9 cellular contexts compared by ENCODE assay signal in the genomic region with DNA sequence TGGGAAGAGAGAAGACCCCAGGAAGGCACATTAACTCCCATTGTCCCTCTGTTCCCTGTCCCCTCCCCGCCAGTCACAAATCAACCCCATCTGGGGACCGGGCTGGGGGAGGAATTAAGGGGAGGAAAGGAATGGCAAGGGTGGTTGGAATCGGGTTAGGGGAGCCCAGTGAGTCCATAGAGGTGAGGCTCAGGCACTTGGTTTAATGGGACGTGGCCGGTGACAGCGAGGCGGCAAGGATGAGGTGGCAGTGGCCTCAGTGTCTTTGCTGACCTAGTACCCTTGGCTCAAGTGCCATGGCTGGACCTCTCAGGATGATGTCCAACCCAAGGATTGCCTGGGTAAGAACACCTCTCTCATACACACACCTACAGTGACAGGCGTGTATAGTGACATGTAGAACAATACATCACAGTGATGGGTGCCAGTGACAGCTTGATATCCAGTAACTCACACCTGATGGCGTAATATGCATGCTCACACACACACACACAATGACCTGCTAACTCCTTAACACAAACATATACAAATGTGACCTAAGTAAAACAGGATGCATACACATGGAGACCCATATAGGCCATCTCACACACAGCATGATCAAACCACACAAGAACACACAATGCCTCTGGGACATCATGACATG. TPM values are rescaled to one million over a fixed set of nuclear protein-coding genes. Genes with fewer than 3 reads are reported as not detected.
DNase-seq lines count a peak whose midpoint lies in the region; ATAC-seq and TF ChIP-seq lines count a peak whose summit lies in the region.
"Had no signal": no experiment of that assay in that cellular context is flagged by ENCODE, and none has a peak within 500 bp of the region (broad histone marks: within the 10 kb centered on the region; RNA-seq: fewer than 3 reads in every experiment).

No MANE protein-coding gene starts in this region.

- no peak for TF ChIP-seq CTCF in LNCaP clone FGC (IDR thresholded peaks at IDR 0.05; ENCODE audit: control insufficient read depth, extremely low read depth, insufficient read depth)

- no peaks in the 10 kb centered on the region for H3K27me3 Mint-ChIP-seq in dendritic cell treated with granulocyte-macrophage colony-stimulating factor and Interleukin-4, amounts not matched to agents 40 ng/mL and 50 ng/mL, for 4 days
- no peaks in the 10 kb centered on the region for H3K27me3 Mint-ChIP-seq in natural killer cell treated with Interleukin-12 subunit alpha and Interleukin-12 subunit beta and Interleukin-15 and Interleukin-18, amount 100 ng/mL, for 72 hours

- H3K27ac ChIP-seq in BLaER1 = peak overlapping the region; percentile 61

- peaks cover 5% of the 10 kb centered on the region; the same call in 1 of the 2 replicates for H3K36me3 ChIP-seq in BLaER1

- H3K4me2 ChIP-seq in BLaER1 = peak overlapping the region; percentile 91

- H3K9me3 Mint-ChIP-seq in dendritic cell treated with granulocyte-macrophage colony-stimulating factor and Interleukin-4, amounts not matched to agents 40 ng/mL and 50 ng/mL, for 4 days = no peaks in the 10 kb centered on the region
- no peaks in the 10 kb centered on the region for H3K9me3 Mint-ChIP-seq in natural killer cell treated with Interleukin-12 subunit alpha and Interleukin-12 subunit beta and Interleukin-15 and Interleukin-18, amount 100 ng/mL, for 72 hours

- H3K4me3 ChIP-seq in BLaER1 = peak overlapping the region; percentile 68
- peak overlapping the region; percentile 36 for H3K4me3 ChIP-seq in LNCaP clone FGC (ENCODE audit: low read depth, low read length)

- no peaks in the 10 kb centered on the region for H3K27me3 ChIP-seq in BLaER1

- no peaks in the 10 kb centered on the region for H3K9me3 ChIP-seq in BLaER1

- ATAC-seq in natural killer cell treated with Interleukin-12 subunit alpha and Interleukin-12 subunit beta and Interleukin-15 and Interleukin-18, amount 100 ng/mL, for 72 hours = no peak
- no peak for ATAC-seq in GM18909 (IDR thresholded peaks at IDR 0.05; ENCODE audit: poor library complexity, unreplicated experiment)
- ATAC-seq in GM19452 (IDR thresholded peaks at IDR 0.05; ENCODE audit: unreplicated experiment) = no peak

- peak overlapping the region; percentile 75 for H3K4me3 Mint-ChIP-seq in dendritic cell treated with granulocyte-macrophage colony-stimulating factor and Interleukin-4, amounts not matched to agents 40 ng/mL and 50 ng/mL, for 4 days
- H3K4me3 Mint-ChIP-seq in natural killer cell treated with Interleukin-12 subunit alpha and Interleukin-12 subunit beta and Interleukin-15 and Interleukin-18, amount 100 ng/mL, for 72 hours = peak overlapping the region; percentile 83

- H4K20me1 ChIP-seq in BLaER1 = peaks cover 5% of the 10 kb centered on the region; the same call in 1 of the 2 replicates

- peak overlapping the region; percentile 86 for H3K27ac Mint-ChIP-seq in dendritic cell treated with granulocyte-macrophage colony-stimulating factor and Interleukin-4, amounts not matched to agents 40 ng/mL and 50 ng/mL, for 4 days
- peak overlapping the region; percentile 89 to 91 for H3K27ac Mint-ChIP-seq in natural killer cell treated with Interleukin-12 subunit alpha and Interleukin-12 subunit beta and Interleukin-15 and Interleukin-18, amount 100 ng/mL, for 72 hours

- intact Hi-C loops in dendritic cell treated with granulocyte-macrophage colony-stimulating factor and Interleukin-4, amounts not matched to agents 40 ng/mL and 50 ng/mL, for 4 days (cut with micrococcal nuclease) = no loop called here

- peak overlapping the region; percentile 71 for H3K9ac ChIP-seq in BLaER1

- DNase-seq in LNCaP clone FGC (ENCODE audit: low read depth) = no peak
- no peak for DNase-seq in natural killer cell treated with Interleukin-12 subunit alpha and Interleukin-12 subunit beta and Interleukin-15 and Interleukin-18, amount 100 ng/mL, for 72 hours (ENCODE audit: low spot score)
- no peak for DNase-seq in NCI-H526 (lab: John Stamatoyannopoulos, UW)
- no peak for DNase-seq in inferior parietal cortex (ENCODE audit: extremely low spot score)

- H3K36me3 Mint-ChIP-seq in dendritic cell treated with granulocyte-macrophage colony-stimulating factor and Interleukin-4, amounts not matched to agents 40 ng/mL and 50 ng/mL, for 4 days (ENCODE audit: low read depth) = peaks cover 24% of the 10 kb centered on the region
- no peaks in the 10 kb centered on the region for H3K36me3 Mint-ChIP-seq in natural killer cell treated with Interleukin-12 subunit alpha and Interleukin-12 subunit beta and Interleukin-15 and Interleukin-18, amount 100 ng/mL, for 72 hours

- peaks cover 67% of the 10 kb centered on the region for H3K4me1 Mint-ChIP-seq in dendritic cell treated with granulocyte-macrophage colony-stimulating factor and Interleukin-4, amounts not matched to agents 40 ng/mL and 50 ng/mL, for 4 days (ENCODE audit: low read depth)
- peaks cover 39 to 42% of the 10 kb centered on the region in 2 donors for H3K4me1 Mint-ChIP-seq in natural killer cell treated with Interleukin-12 subunit alpha and Interleukin-12 subunit beta and Interleukin-15 and Interleukin-18, amount 100 ng/mL, for 72 hours (ENCODE audit: low read depth in 2 of 2)

- peaks cover 64% of the 10 kb centered on the region for H3K4me1 ChIP-seq in BLaER1

RNA-seq across cellular contexts. Expression of a gene that starts 12.3 kb away (rescaled TPM):
- total RNA-seq in natural killer cell treated with Interleukin-12 subunit alpha and Interleukin-12 subunit beta and Interleukin-15 and Interleukin-18, amount 100 ng/mL, for 72 hours = 1 to 10 TPM; 2.2 to 6.8 TPM

RNA-seq across cellular contexts. Expression of a gene that starts 13.0 kb away (rescaled TPM):
- 100 to 1,000 TPM; 174 to 237 TPM for total RNA-seq in natural killer cell treated with Interleukin-12 subunit alpha and Interleukin-12 subunit beta and Interleukin-15 and Interleukin-18, amount 100 ng/mL, for 72 hours

RNA-seq across cellular contexts. Expression of a gene that starts 48.0 kb away (rescaled TPM):
- total RNA-seq in natural killer cell treated with Interleukin-12 subunit alpha and Interleukin-12 subunit beta and Interleukin-15 and Interleukin-18, amount 100 ng/mL, for 72 hours = 100 to 1,000 TPM in 1 of 2 donors, 10 to 100 TPM in 1; 52.5 to 157 TPM

RNA-seq across cellular contexts. Expression of a gene that starts 55.4 kb away (rescaled TPM):
- not detected for total RNA-seq in natural killer cell treated with Interleukin-12 subunit alpha and Interleukin-12 subunit beta and Interleukin-15 and Interleukin-18, amount 100 ng/mL, for 72 hours
- total RNA-seq: SK-MEL-5 had no signal
